Comparison of ENCODE assay signal across 17 cellular contexts in the genomic region with DNA sequence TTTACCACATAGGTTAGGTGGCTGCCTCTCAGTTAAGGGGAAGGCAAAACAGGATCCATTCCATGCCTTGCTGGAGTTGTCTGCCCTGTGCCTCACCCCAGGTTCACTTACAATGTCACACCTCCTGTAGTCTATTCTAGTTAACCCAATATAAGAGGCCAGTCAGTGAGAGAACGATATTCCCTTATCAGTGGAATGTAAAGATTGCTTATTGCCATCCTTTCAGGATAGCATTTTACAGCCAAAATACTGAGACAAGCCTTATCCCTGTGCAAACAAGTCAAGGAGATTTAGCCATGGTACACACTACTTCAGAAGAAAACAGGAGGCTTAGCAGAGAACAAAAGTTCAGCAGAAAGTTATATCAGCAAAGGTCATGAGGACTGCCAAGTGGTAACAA.
"Had no signal": no experiment of that assay in that cellular context is flagged by ENCODE, and none has a peak within 500 bp of the region (broad histone marks: within the 10 kb centered on the region; RNA-seq: fewer than 3 reads in every experiment).

No MANE protein-coding gene starts in this region.

- H3K27ac ChIP-seq: gastrocnemius medialis had no signal

- H3K4me3 Mint-ChIP-seq: activated CD4-positive, alpha-beta memory T cell treated with anti-CD3 and anti-CD28 coated beads, Interleukin-2, amount 10 ng/mL, durations not matched to agents 7 days and 5 days; activated CD4-positive, alpha-beta T cell treated with anti-CD3 and anti-CD28 coated beads for 36 hours; activated CD8-positive, alpha-beta memory T cell treated with anti-CD3 and anti-CD28 coated beads, Interleukin-2, amount 10 ng/mL, durations not matched to agents 7 days and 5 days; activated naive CD4-positive, alpha-beta T cell treated with anti-CD3 and anti-CD28 coated beads for 36 hours; nephron progenitor cell; stimulated activated naive CD8-positive, alpha-beta T cell treated with anti-CD3 and anti-CD28 coated beads, Interleukin-15, amount 100 ng/mL, for 72 hours; T-cell; WTC11 had no signal

- H3K4me3 ChIP-seq: ascending aorta, gastrocnemius medialis had no signal

- H3K27me3 Mint-ChIP-seq: activated CD4-positive, alpha-beta memory T cell treated with anti-CD3 and anti-CD28 coated beads, Interleukin-2, amount 10 ng/mL, durations not matched to agents 7 days and 5 days; activated CD4-positive, alpha-beta T cell treated with anti-CD3 and anti-CD28 coated beads for 36 hours; activated CD8-positive, alpha-beta memory T cell treated with anti-CD3 and anti-CD28 coated beads, Interleukin-2, amount 10 ng/mL, durations not matched to agents 7 days and 5 days; stimulated activated naive CD8-positive, alpha-beta T cell treated with anti-CD3 and anti-CD28 coated beads, Interleukin-15, amount 100 ng/mL, for 72 hours; T-cell had no signal

- H3K9me3 ChIP-seq: ascending aorta, gastrocnemius medialis had no signal

- H3K27ac Mint-ChIP-seq: activated CD4-positive, alpha-beta memory T cell treated with anti-CD3 and anti-CD28 coated beads, Interleukin-2, amount 10 ng/mL, durations not matched to agents 7 days and 5 days; activated CD4-positive, alpha-beta T cell treated with anti-CD3 and anti-CD28 coated beads for 36 hours; activated CD8-positive, alpha-beta memory T cell treated with anti-CD3 and anti-CD28 coated beads, Interleukin-2, amount 10 ng/mL, durations not matched to agents 7 days and 5 days; activated naive CD4-positive, alpha-beta T cell treated with anti-CD3 and anti-CD28 coated beads for 36 hours; nephron progenitor cell; WTC11 had no signal

- H3K36me3 ChIP-seq: ascending aorta had no signal

- ATAC-seq: activated CD4-positive, alpha-beta T cell treated with anti-CD3 and anti-CD28 coated beads for 36 hours; activated CD8-positive, alpha-beta memory T cell treated with anti-CD3 and anti-CD28 coated beads, Interleukin-2, amount 10 ng/mL, durations not matched to agents 7 days and 5 days; esophagus mucosa; gastrocnemius medialis; stimulated activated naive CD8-positive, alpha-beta T cell treated with anti-CD3 and anti-CD28 coated beads, Interleukin-15, amount 100 ng/mL, for 72 hours; T-cell; WTC11 had no signal

- H3K27me3 ChIP-seq: ascending aorta, gastrocnemius medialis had no signal

- DNase-seq: activated CD4-positive, alpha-beta memory T cell treated with anti-CD3 and anti-CD28 coated beads, Interleukin-2, amount 10 ng/mL, durations not matched to agents 7 days and 5 days; activated CD4-positive, alpha-beta T cell treated with anti-CD3 and anti-CD28 coated beads for 36 hours; activated CD8-positive, alpha-beta memory T cell treated with anti-CD3 and anti-CD28 coated beads, Interleukin-2, amount 10 ng/mL, durations not matched to agents 7 days and 5 days; activated naive CD4-positive, alpha-beta T cell treated with anti-CD3 and anti-CD28 coated beads for 36 hours; activated T-cell treated with anti-CD3 and anti-CD28 coated beads, Interleukin-2, amount 50 U/mL, for 1 hour; cortex of kidney; effector CD4-positive, alpha-beta T cell; gastrocnemius medialis; head of caudate nucleus; kidney glomerular epithelial cell; nephron progenitor cell; nucleus accumbens; stimulated activated naive CD8-positive, alpha-beta T cell treated with anti-CD3 and anti-CD28 coated beads, Interleukin-15, amount 100 ng/mL, for 72 hours; T-cell had no signal
